Comparison of ENCODE assay signal across 8 cellular contexts in genomic region chr1:27341525-27342252, GRCh38. TPM values are rescaled to one million over a fixed set of nuclear protein-coding genes. Genes with fewer than 3 reads are reported as not detected.
DNase-seq lines count a peak whose midpoint lies in the region; ATAC-seq lines count a peak whose summit lies in the region.

Gene SYTL1, plus strand, starts transcription at chr1:27342022. Its CDS starts 3,313 bp downstream, at chr1:27345335.

- ATAC-seq in GM21576 (IDR thresholded peaks at IDR 0.05; ENCODE audit: unreplicated experiment): peak; percentile 51

- H3K4me1 Mint-ChIP-seq in immature natural killer cell: peaks cover 61 to 66% of the 10 kb centered on the region in 2 donors

- in situ Hi-C loops in Caki2 (cut with HindIII; ENCODE audit: low pct_unique_long_range_greater_than_20kb, low sequenced_read_pairs): no loop called here

- peaks cover 5 to 12% (median 11%) of the 10 kb centered on the region in 3 donors for H3K27me3 Mint-ChIP-seq in immature natural killer cell (ENCODE audit: low read depth in 3 of 3)

- intact Hi-C loops in T-helper 2 cell treated with Interferon-gamma antibody and Interleukin-4, amounts not matched to agents 100 ng/mL and 5 ng/mL, for 36 hours (cut with micrococcal nuclease): loop anchor here (1.0 kb wide), 1 partner anchor 19 kb away; the partner anchor contains the start of gene TMEM222

- peaks cover 4 to 7% (median 5%) of the 10 kb centered on the region in 3 donors for H3K36me3 Mint-ChIP-seq in immature natural killer cell

- peak; percentile 76 for DNase-seq in Caki2 (ENCODE audit: low read depth)
- DNase-seq in NCI-H128 (lab: John Stamatoyannopoulos, UW; ENCODE audit: unreplicated experiment): peak; percentile 78
- DNase-seq in astrocyte of the hippocampus (ENCODE audit: low read depth, low spot score): peak; percentile 85
- peak; percentile 77 to 78 (median 78) for DNase-seq in immature natural killer cell
- peak in 2 of 3 donors; percentile 31 to 46 for DNase-seq in stimulated activated CD4-positive, alpha-beta T cell treated with anti-CD3 and anti-CD28 coated beads, TNF-alpha, amount 100 ng/mL, for 1 hour (ENCODE audit: low read depth in 3 of 3, low spot score in 1 of 3)
- no peak for DNase-seq in LoVo (ENCODE audit: low spot score)

- H3K9me3 Mint-ChIP-seq in immature natural killer cell: no peaks in the 10 kb centered on the region

- H3K27ac Mint-ChIP-seq in immature natural killer cell: peak within 1 kb of the TSS; percentile 92 to 99 (median 95)

- H3K4me3 Mint-ChIP-seq in immature natural killer cell: peak within 1 kb of the TSS; percentile 96 to 100 (median 96)

RNA-seq across cellular contexts. Expression of gene SYTL1, which starts in this region (rescaled TPM):
- total RNA-seq in Caki2 (2014; rRNA removed; shearing (Covaris generic); ENCODE audit: low replicate concordance): 39.3 and 46.3 TPM in 2 replicates
- 83.6 and 90.1 TPM in 2 replicates for total RNA-seq in T-helper 2 cell treated with Interferon-gamma antibody and Interleukin-4, amounts not matched to agents 100 ng/mL and 5 ng/mL, for 36 hours
- 100 to 1,000 TPM; 157 to 211 (median 158) TPM for polyA plus RNA-seq in immature natural killer cell
